ENCODE assay signal across 7 cellular contexts in genomic region chr12:125773033-125773432, GRCh38.
A peak's percentile ranks its signal among the peaks of the same experiment; 100 is the strongest.
DNase-seq lines count a peak whose midpoint lies in the region; ATAC-seq lines count a peak whose summit lies in the region.

No MANE protein-coding gene starts in this region.

- DNase-seq in DMS153 treated with DMSO at 0.1 percent for 48 hours (lab: John Stamatoyannopoulos, UW; ENCODE audit: unreplicated experiment): peak; percentile 22
- peak; percentile 48 for DNase-seq in UCSD-AML1 (lab: John Stamatoyannopoulos, UW; ENCODE audit: unreplicated experiment)
- DNase-seq in sciatic nerve (ENCODE audit: low spot score): peak; percentile 60
- no peak for DNase-seq in NK-92 treated with Interleukin-12 subunit alpha and Interleukin-12 subunit beta, amount 100 ng/mL, for 24 hours (lab: John Stamatoyannopoulos, UW)

- ATAC-seq in GM18502 (IDR thresholded peaks at IDR 0.05; ENCODE audit: poor library complexity, unreplicated experiment): peak; percentile 89
- ATAC-seq in HG03565 (IDR thresholded peaks at IDR 0.05; ENCODE audit: unreplicated experiment): peak; percentile 65
- peak; percentile 39 for ATAC-seq in sciatic nerve
- no peak for ATAC-seq in GM19324 (IDR thresholded peaks at IDR 0.05; ENCODE audit: low FRiP score, unreplicated experiment)

- intact Hi-C loops in sciatic nerve (cut with DNase I): no loop called here
